ENCODE assay signal across 22 cellular contexts in genomic region chr1:218865591-218865990, GRCh38.
DNase-seq lines count a peak whose midpoint lies in the region; ATAC-seq, FAIRE-seq and TF ChIP-seq lines count a peak whose summit lies in the region.
"Had no signal": no experiment of that assay in that cellular context is flagged by ENCODE, and none has a peak within 500 bp of the region (broad histone marks: within the 10 kb centered on the region; RNA-seq: fewer than 3 reads in every experiment).

No MANE protein-coding gene starts in this region.

- no peak for TF ChIP-seq CTCF in liver (IDR thresholded peaks at IDR 0.05; ENCODE audit: low read depth, low read length, missing input control)
- no peak for TF ChIP-seq CTCF in HepG2 (CRISPR knock-in tag; IDR thresholded peaks at IDR 0.05)
- TF ChIP-seq CTCF in brain microvascular endothelial cell (IDR thresholded peaks at IDR 0.05; ENCODE audit: low read depth, low read length, missing control alignments): no peak

- no peak overlapping the region for H3K4me2 ChIP-seq in HepG2 (ENCODE audit: low read depth, low read length)
- H3K4me2 ChIP-seq: KMS-11, SK-N-SH had no signal

- no peaks in the 10 kb centered on the region for H4K20me1 ChIP-seq in HepG2 (ENCODE audit: insufficient read depth, low read length)

- CTCF ChIA-PET in HepG2 (lab: Yijun Ruan, JAX; ENCODE audit: low intra/inter-chr PET ratio, low total read pairs): no interaction called here

- DNase-seq in HepG2 (ENCODE audit: low spot score) (no peak), brain microvascular endothelial cell (peak; percentile 67), iris pigment epithelial cell (ENCODE audit: low read depth) (peak; percentile 94), NCI-H187 treated with DMSO at 0.1 percent for 48 hours (lab: John Stamatoyannopoulos, UW) (no peak), COLO829 (ENCODE audit: low spot score) (no peak), HuH-7.5 (ENCODE audit: low spot score) (no peak)
- DNase-seq: activated CD4-positive, alpha-beta T cell treated with anti-CD3 and anti-CD28 coated beads, Interleukin-2, amount 50 U/mL, for 1 hour; activated naive CD4-positive, alpha-beta T cell treated with anti-CD3 and anti-CD28 coated beads, Interleukin-2, amount 10 ng/mL, durations not matched to agents 7 days and 5 days; caudate nucleus; CD4-positive, alpha-beta memory T cell; H9; islet precursor cell; mucosa of descending colon; NCI-H446 treated with DMSO at 0.1 percent for 48 hours; occipital lobe; SK-N-SH; small intestine had no signal

- no peaks in the 10 kb centered on the region for H3K79me2 ChIP-seq in HepG2 (ENCODE audit: insufficient read depth, low read length)

- FAIRE-seq in HepG2 (lab: Jason Lieb, UNC): no peak
- FAIRE-seq: A204.1, GM12892, small intestine had no signal

- POLR2A ChIA-PET in HepG2 (lab: Yijun Ruan, JAX): no interaction called here

- TF ChIP-seq RAD21 in liver (IDR thresholded peaks at IDR 0.05) (peak in 1 of 2 donors; percentile 16), HepG2 (CRISPR knock-in tag; IDR thresholded peaks at IDR 0.05) (no peak)

- intact Hi-C loops in HepG2 (cut with micrococcal nuclease; ENCODE audit: unreplicated experiment): no loop called here

- H3K9ac ChIP-seq in liver (ENCODE audit: low read depth in 1 of 2, low read length in 2 of 2) (no peak overlapping the region), HepG2 (ENCODE audit: insufficient read depth, low read depth, low read length) (no peak overlapping the region)
- H3K9ac ChIP-seq: KMS-11, SK-N-SH had no signal

- no TSS peak for BruUV-seq in HepG2 (replicated peaks; lab: Mats Ljungman, UMichigan)

- H2AFZ ChIP-seq in HepG2 (ENCODE audit: low read length): no peak overlapping the region

- H3K36me3 ChIP-seq in liver (ENCODE audit: control insufficient read depth in 4 of 4, insufficient read depth in 3 of 4, low read depth in 1 of 4, low read length in 3 of 4) (no peaks in the 10 kb centered on the region), HepG2 (replicated peaks in 1 of 2; ENCODE audit: control insufficient read depth in 1 of 2, insufficient read depth in 2 of 2, low read length in 2 of 2) (no peaks in the 10 kb centered on the region), brain microvascular endothelial cell (replicated peaks) (no peaks in the 10 kb centered on the region)

- H3K27me3 ChIP-seq in liver (ENCODE audit: control insufficient read depth in 4 of 4, insufficient read depth in 4 of 4, low read length in 3 of 4) (no peaks in the 10 kb centered on the region), HepG2 (ENCODE audit: control insufficient read depth in 1 of 2, insufficient read depth in 2 of 2, low read length in 2 of 2) (no peaks in the 10 kb centered on the region), brain microvascular endothelial cell (replicated peaks) (no peaks in the 10 kb centered on the region)

- in situ Hi-C loops in HepG2 (cut with HindIII; ENCODE audit: extremely low pct_ligation_motif_present, low pct_unique_long_range_greater_than_20kb) (no loop called here), brain microvascular endothelial cell (cut with HindIII; ENCODE audit: low pct_ligation_motif_present, low sequenced_read_pairs) (no loop called here)

- TF ChIP-seq POLR2A in HepG2 (IDR thresholded peaks at IDR 0.05; ENCODE audit: insufficient read depth in 1 of 2, low read depth in 2 of 2, low read length in 2 of 2): no peak

- ATAC-seq in HepG2: no peak
- ATAC-seq in HG02885 (IDR thresholded peaks at IDR 0.05; ENCODE audit: poor library complexity, unreplicated experiment): no peak
- ATAC-seq: mucosa of descending colon had no signal

- no peak overlapping the region for H3K27ac ChIP-seq in liver (ENCODE audit: low read depth in 1 of 2, low read length in 2 of 2)
- no peak overlapping the region for H3K27ac ChIP-seq in HepG2 (ENCODE audit: extremely low read length, insufficient read depth, low read length)
- peak overlapping the region; percentile 49 for H3K27ac ChIP-seq in brain microvascular endothelial cell
- H3K27ac ChIP-seq: KMS-11 had no signal

- H3K9me3 ChIP-seq in liver (ENCODE audit: control insufficient read depth in 4 of 4, low read length in 3 of 4) (no peaks in the 10 kb centered on the region), HepG2 (ENCODE audit: low read length) (no peaks in the 10 kb centered on the region)
- H3K9me3 ChIP-seq: mucosa of descending colon, SK-N-SH had no signal

- peaks cover 0 to 11% (median 4%) of the 10 kb centered on the region in 4 donors for H3K4me1 ChIP-seq in liver (ENCODE audit: control insufficient read depth in 4 of 4, insufficient read depth in 4 of 4, low read length in 3 of 4)
- no peaks in the 10 kb centered on the region for H3K4me1 ChIP-seq in HepG2 (ENCODE audit: insufficient read depth, low read length)

- 18% methylated on average over 1 of the region's 1 CpG for WGBS in liver
- 0% methylated on average over 1 of the region's 1 CpG for WGBS in HepG2 (ENCODE audit: low lambda C conversion rate)

- TF ChIP-seq EP300 in HepG2 (IDR thresholded peaks at IDR 0.05; ENCODE audit: low read depth in 2 of 2, low read length in 2 of 2): no peak
- no peak for TF ChIP-seq EP300 in HepG2 (CRISPR knock-in tag; IDR thresholded peaks at IDR 0.05; ENCODE audit: borderline replicate concordance)

- no peak overlapping the region for H3K4me3 ChIP-seq in liver (ENCODE audit: low read depth in 1 of 3, low read length in 3 of 3)
- H3K4me3 ChIP-seq in HepG2 (replicated peaks in 1 of 3; ENCODE audit: insufficient read depth in 1 of 3, low read depth in 2 of 3, low read length in 3 of 3): no peak overlapping the region
- H3K4me3 ChIP-seq in brain microvascular endothelial cell (ENCODE audit: low read depth, low read length): no peak overlapping the region
- H3K4me3 ChIP-seq: mucosa of descending colon had no signal

TF ChIP-seq in liver, 16 proteins besides CTCF, POLR2A, EP300 and RAD21:
- peak; percentile 15 to 56 for TF ChIP-seq RXRA (IDR thresholded peaks at IDR 0.05)
- no peak for TF ChIP-seq HNF4G (IDR thresholded peaks at IDR 0.05)
- TF ChIP-seq HNF4A (conservative IDR thresholded peaks at IDR 0.05): peak; percentile 19 to 46

TF ChIP-seq in HepG2, 621 proteins besides CTCF, POLR2A, EP300 and RAD21 (continues in another document):
- TF ChIP-seq ADNP (CRISPR knock-in tag; IDR thresholded peaks at IDR 0.05): no peak
- no peak for TF ChIP-seq PAF1 (CRISPR knock-in tag; IDR thresholded peaks at IDR 0.05)
- no peak for TF ChIP-seq KMT2B (CRISPR knock-in tag; IDR thresholded peaks at IDR 0.05)
- TF ChIP-seq FUBP1 (CRISPR knock-in tag; IDR thresholded peaks at IDR 0.05; ENCODE audit: borderline replicate concordance): no peak
- TF ChIP-seq SYNCRIP (IDR thresholded peaks at IDR 0.05; ENCODE audit: insufficient read depth, low read depth, low read length): no peak
- TF ChIP-seq ZNF776 (CRISPR knock-in tag; IDR thresholded peaks at IDR 0.05): no peak
- TF ChIP-seq ZNF33B (CRISPR knock-in tag; IDR thresholded peaks at IDR 0.05): no peak
- no peak for TF ChIP-seq NFAT5 (CRISPR knock-in tag; IDR thresholded peaks at IDR 0.05)
- no peak for TF ChIP-seq XRCC5 (optimal IDR thresholded peaks at IDR 0.05; ENCODE audit: low read length)

Comparison
In these comparisons a context has a peak if more than half of its experiments do, and no peak if none do; other contexts are left out.
1. DNase-seq: peak in brain microvascular endothelial cell (single experiment) and iris pigment epithelial cell (single experiment); none in HepG2 (single experiment), NCI-H187 treated with DMSO at 0.1 percent for 48 hours (single experiment), COLO829 (single experiment) and HuH-7.5 (single experiment).